In the genomic region with DNA sequence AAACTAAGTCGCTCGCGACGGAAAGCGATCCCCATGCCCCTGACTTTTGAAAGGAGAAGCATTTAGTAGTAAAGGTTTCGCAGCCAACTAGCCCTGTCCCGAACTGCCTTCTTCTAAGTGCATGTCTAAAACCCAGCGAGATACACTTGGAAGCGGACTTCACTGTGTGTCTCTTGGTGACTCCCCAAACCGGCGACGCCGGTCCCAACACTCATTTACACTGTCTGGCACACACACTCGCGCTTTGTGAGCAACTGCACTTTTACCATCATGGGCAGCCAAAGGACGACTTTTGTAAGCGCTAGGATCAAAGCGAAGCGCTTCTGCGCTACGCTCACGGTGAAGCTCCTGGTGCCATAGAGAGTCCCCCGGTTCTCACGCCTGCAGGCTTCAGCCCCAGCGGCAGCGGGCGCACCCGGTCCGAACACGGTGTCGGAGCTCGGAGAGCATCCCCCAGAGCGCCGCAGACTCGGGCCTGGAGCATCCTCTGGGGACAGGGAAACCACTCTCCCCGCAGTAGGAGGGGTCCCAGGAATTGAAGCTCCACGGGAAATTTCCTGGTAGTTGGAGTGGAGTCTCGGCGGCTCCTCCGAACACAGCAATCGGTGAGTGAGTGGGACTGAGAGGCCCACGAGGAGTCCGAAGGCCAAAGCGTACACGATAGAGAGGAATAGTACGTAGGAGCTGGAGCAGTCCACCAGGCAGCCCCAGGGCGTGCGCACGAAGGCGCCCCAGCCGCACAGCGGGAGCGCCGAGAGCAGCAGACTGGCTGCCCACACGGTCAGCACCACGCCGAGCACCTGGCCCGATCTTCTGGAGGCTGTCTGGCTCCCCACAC, we compare ENCODE assay signal across 12 cellular contexts. TPM values are rescaled to one million over a fixed set of nuclear protein-coding genes. Genes with fewer than 3 reads are reported as not detected.
A peak's percentile ranks its signal among the peaks of the same experiment; 100 is the strongest.
DNase-seq lines count a peak whose midpoint lies in the region; ATAC-seq and TF ChIP-seq lines count a peak whose summit lies in the region.
"Had no signal": no experiment of that assay in that cellular context is flagged by ENCODE, and none has a peak within 500 bp of the region (broad histone marks: within the 10 kb centered on the region; RNA-seq: fewer than 3 reads in every experiment).

No MANE protein-coding gene starts in this region.

- intact Hi-C loops in left lung (cut with DNase I) = no loop called here

- H3K9me3 ChIP-seq in left lung (no peaks in the 10 kb centered on the region), suprapubic skin (no peaks in the 10 kb centered on the region)
- H3K9me3 ChIP-seq: SJCRH30 had no signal

- no peak for TF ChIP-seq EP300 in suprapubic skin (IDR thresholded peaks at IDR 0.05)

- in situ Hi-C loops in brain microvascular endothelial cell (cut with HindIII; ENCODE audit: low pct_ligation_motif_present, low sequenced_read_pairs) = no loop called here

- H3K4me3 ChIP-seq in brain microvascular endothelial cell (ENCODE audit: low read depth, low read length) (peak overlapping the region; percentile 37), left lung (peak overlapping the region in 1 of 2 donors; percentile 3), suprapubic skin (peak overlapping the region; percentile 44)
- H3K4me3 ChIP-seq: K562, SJCRH30 had no signal

- TF ChIP-seq POLR2A in suprapubic skin (IDR thresholded peaks at IDR 0.05) = no peak

- H3K27me3 ChIP-seq in brain microvascular endothelial cell (replicated peaks) (peaks cover 14% of the 10 kb centered on the region), left lung (peaks cover 30 to 36% of the 10 kb centered on the region in 2 donors), suprapubic skin (peaks cover 22% of the 10 kb centered on the region)
- H3K27me3 ChIP-seq: SJCRH30 had no signal

- ATAC-seq in left lung = peak; percentile 33
- ATAC-seq in HG03378 (IDR thresholded peaks at IDR 0.05; ENCODE audit: unreplicated experiment) = no peak
- no peak for ATAC-seq in GM21423 (IDR thresholded peaks at IDR 0.05; ENCODE audit: unreplicated experiment)
- ATAC-seq: K562, natural killer cell had no signal

- no peak overlapping the region for H3K27ac ChIP-seq in brain microvascular endothelial cell
- no peak overlapping the region for H3K27ac ChIP-seq in left lung
- no peak overlapping the region for H3K27ac ChIP-seq in suprapubic skin
- H3K27ac ChIP-seq: epithelial cell of prostate, SJCRH30 had no signal

- H3K36me3 ChIP-seq in brain microvascular endothelial cell (replicated peaks) (no peaks in the 10 kb centered on the region), left lung (no peaks in the 10 kb centered on the region), suprapubic skin (no peaks in the 10 kb centered on the region)
- H3K36me3 ChIP-seq: SJCRH30 had no signal

- TF ChIP-seq CTCF in brain microvascular endothelial cell (IDR thresholded peaks at IDR 0.05; ENCODE audit: low read depth, low read length, missing control alignments) (peak; percentile 18), left lung (IDR thresholded peaks at IDR 0.05) (no peak), suprapubic skin (IDR thresholded peaks at IDR 0.05) (no peak)

- WGBS in suprapubic skin = 1% methylated on average over 35 of the region's 58 CpGs

- DNase-seq in NCI-H146 (lab: John Stamatoyannopoulos, UW) (peak; percentile 49), NCI-H146 treated with DMSO at 0.1 percent for 48 hours (lab: John Stamatoyannopoulos, UW; ENCODE audit: unreplicated experiment) (no peak), brain microvascular endothelial cell (no peak), left lung (peak in 1 of 2 donors; percentile 63), suprapubic skin (ENCODE audit: low spot score in 2 of 2) (no peak), NCI-H510A (lab: John Stamatoyannopoulos, UW) (no peak)
- DNase-seq: natural killer cell, SJCRH30 had no signal

- H3K4me1 ChIP-seq in left lung (peaks cover 0 to 13% of the 10 kb centered on the region in 2 donors), suprapubic skin (peaks cover 18% of the 10 kb centered on the region)
- H3K4me1 ChIP-seq: SJCRH30 had no signal

RNA-seq across cellular contexts. Expression of a gene that starts 1.4 kb away (rescaled TPM):
- total RNA-seq in left lung = not detected
- total RNA-seq in suprapubic skin = under 1 TPM in 1 of 4 donors, not detected in 3; 0.25 TPM
- total RNA-seq: K562, natural killer cell, SJCRH30 had no signal
